Comparison of ENCODE assay signal across 8 cellular contexts in genomic region chr5:218457-219289, GRCh38. TPM values are rescaled to one million over a fixed set of nuclear protein-coding genes. Genes with fewer than 3 reads are reported as not detected.
DNase-seq lines count a peak whose midpoint lies in the region; ATAC-seq and TF ChIP-seq lines count a peak whose summit lies in the region.

No MANE protein-coding gene starts in this region.

- peaks cover 3% of the 10 kb centered on the region for H3K36me3 ChIP-seq in A673 (ENCODE audit: insufficient read depth, low read length, poor library complexity, severe bottlenecking)
- H3K36me3 ChIP-seq in skeletal muscle satellite cell (ENCODE audit: insufficient read depth, low read length) = peaks cover 7% of the 10 kb centered on the region

- TF ChIP-seq CTCF in A673 (conservative IDR thresholded peaks at IDR 0.05; ENCODE audit: low read depth, low read length) = no peak

- H3K4me3 ChIP-seq in A673 (ENCODE audit: low read depth, low read length, poor library complexity, severe bottlenecking) (peak overlapping the region; percentile 99), skeletal muscle satellite cell (ENCODE audit: low read length) (peak overlapping the region; percentile 83)

- intact Hi-C loops in A673 (cut with micrococcal nuclease; ENCODE audit: unreplicated experiment) = no loop called here

- POLR2A ChIA-PET in A673 (lab: Charles Lee; ENCODE audit: low non-redundant PET) = interaction anchor here (0.6 kb wide), 1 partner anchor 24 kb away, joined by 3 read pairs; no protein-coding TSS in a partner anchor

- peaks cover 12% of the 10 kb centered on the region for H3K4me1 ChIP-seq in A673 (ENCODE audit: insufficient read depth, low read length, poor library complexity, severe bottlenecking)
- peaks cover 32% of the 10 kb centered on the region for H3K4me1 ChIP-seq in skeletal muscle satellite cell (ENCODE audit: control insufficient read depth, insufficient read depth, low read length)

- DNase-seq in A673 (ENCODE audit: low spot score) = no peak
- DNase-seq in OCI-M1 (lab: John Stamatoyannopoulos, UW) = peak; percentile 56
- peak; percentile 50 for DNase-seq in astrocyte of the hippocampus (ENCODE audit: low read depth, low spot score)
- DNase-seq in iPS-NIHi11 (ENCODE audit: low spot score) = peak; percentile 39
- no peak for DNase-seq in mucosa of gallbladder (ENCODE audit: low spot score)

- peak overlapping the region; percentile 81 for H3K27ac ChIP-seq in A673 (ENCODE audit: low read depth, low read length, poor library complexity, severe bottlenecking)

- peak overlapping the region; percentile 96 for H3K4me2 ChIP-seq in skeletal muscle satellite cell (ENCODE audit: low read length)

- H3K9ac ChIP-seq in skeletal muscle satellite cell (ENCODE audit: low read depth, low read length) = peak overlapping the region; percentile 91

- CTCF ChIA-PET in A673 (lab: Charles Lee) = no interaction called here

- no TSS peak for BruUV-seq in A673 (replicated peaks; lab: Mats Ljungman, UMichigan)

- no peaks in the 10 kb centered on the region for H3K27me3 ChIP-seq in A673 (replicated peaks; ENCODE audit: insufficient read depth, low read depth, low read length, poor library complexity)
- no peaks in the 10 kb centered on the region for H3K27me3 ChIP-seq in skeletal muscle satellite cell (ENCODE audit: control insufficient read depth, insufficient read depth, low read length)

- no peaks in the 10 kb centered on the region for H3K9me3 ChIP-seq in A673 (ENCODE audit: low read depth, low read length, poor library complexity, severe bottlenecking)
- H3K9me3 ChIP-seq in skeletal muscle satellite cell (replicated peaks; ENCODE audit: low read length) = no peaks in the 10 kb centered on the region

- ATAC-seq in GM18511 (IDR thresholded peaks at IDR 0.05; ENCODE audit: unreplicated experiment) (peak; percentile 33), HG03045 (IDR thresholded peaks at IDR 0.05; ENCODE audit: unreplicated experiment) (peak; percentile 32)

RNA-seq across cellular contexts. Expression of gene SDHA, which starts 0.6 kb away (rescaled TPM):
- total RNA-seq in A673 (2021) (132 and 135 TPM in 2 replicates), mucosa of gallbladder (140 TPM)
- 82.1 and 90.5 TPM in 2 replicates for total RNA-seq in skeletal muscle satellite cell (2012; rRNA removed)

RNA-seq across cellular contexts. Expression of gene CCDC127, which starts 0.7 kb away (rescaled TPM):
- total RNA-seq in A673 (2021) (8.4 and 8.8 TPM in 2 replicates), mucosa of gallbladder (7.0 TPM)
- total RNA-seq in skeletal muscle satellite cell (2012; rRNA removed) = 2.3 and 4.2 TPM in 2 replicates

RNA-seq across cellular contexts. Expression of gene LRRC14B, which starts 27.4 kb away (rescaled TPM):
- total RNA-seq in A673 (2021) (not detected in 2 replicates), mucosa of gallbladder (not detected)
- total RNA-seq in skeletal muscle satellite cell (2012; rRNA removed) = not detected in 2 replicates

RNA-seq across cellular contexts. Expression of gene PDCD6, which starts 52.8 kb away (rescaled TPM):
- total RNA-seq in A673 (2021) (93.6 and 95.5 TPM in 2 replicates), mucosa of gallbladder (97.1 TPM)
- total RNA-seq in skeletal muscle satellite cell (2012; rRNA removed) = 96.1 and 105 TPM in 2 replicates

Comparison
In these comparisons a context has a peak if more than half of its experiments do, and no peak if none do; other contexts are left out.
1. DNase-seq: peak in OCI-M1 (single experiment), astrocyte of the hippocampus (single experiment) and iPS-NIHi11 (single experiment); none in A673 (single experiment) and mucosa of gallbladder (single experiment).